ENCODE assay signal across 12 cellular contexts in genomic region chr14:92644166-92644565, GRCh38.
DNase-seq lines count a peak whose midpoint lies in the region; ATAC-seq and TF ChIP-seq lines count a peak whose summit lies in the region.
"Had no signal": no experiment of that assay in that cellular context is flagged by ENCODE, and none has a peak within 500 bp of the region (broad histone marks: within the 10 kb centered on the region; RNA-seq: fewer than 3 reads in every experiment).

No MANE protein-coding gene starts in this region.

- no peaks in the 10 kb centered on the region for H3K27me3 ChIP-seq in mesendoderm (ENCODE audit: insufficient read depth, low read length, poor library complexity)
- H3K27me3 ChIP-seq: upper lobe of right lung had no signal

- no peak overlapping the region for H3K56ac ChIP-seq in mesendoderm (ENCODE audit: low read length)

- intact Hi-C loops in CD14-positive monocyte (cut with micrococcal nuclease) = no loop called here

- no peak overlapping the region for H3K23ac ChIP-seq in mesendoderm (ENCODE audit: low read length)

- H3K4me3 ChIP-seq in mesendoderm (ENCODE audit: low read length) = no peak overlapping the region
- H3K4me3 ChIP-seq: skin epidermis, upper lobe of right lung had no signal

- no peaks in the 10 kb centered on the region for H3K4me1 ChIP-seq in mesendoderm (ENCODE audit: control insufficient read depth, low read depth, low read length)

- H2BK15ac ChIP-seq in mesendoderm (replicated peaks; ENCODE audit: low read depth) = no peak overlapping the region

- ATAC-seq in omental fat pad (ENCODE audit: low FRiP score) (peak; percentile 43), GM18517 (IDR thresholded peaks at IDR 0.05; ENCODE audit: unreplicated experiment) (no peak)
- ATAC-seq: upper lobe of right lung had no signal

- no peak overlapping the region for H2AK5ac ChIP-seq in mesendoderm (ENCODE audit: low read length)

- no peaks in the 10 kb centered on the region for H3K36me3 ChIP-seq in mesendoderm (ENCODE audit: control insufficient read depth, insufficient read depth, low read length)

- no peak for TF ChIP-seq CTCF in CD14-positive monocyte (IDR thresholded peaks at IDR 0.05)
- no peak for TF ChIP-seq CTCF in endothelial cell (IDR thresholded peaks at IDR 0.05; ENCODE audit: unreplicated experiment)
- TF ChIP-seq CTCF in omental fat pad (IDR thresholded peaks at IDR 0.05) = no peak

- H3K9ac ChIP-seq in mesendoderm (ENCODE audit: low read length) = no peak overlapping the region

- peaks cover 0 to 7% (median 0%) of the 10 kb centered on the region in 7 donors for H3K9me3 Mint-ChIP-seq in CD14-positive monocyte
- H3K9me3 Mint-ChIP-seq in endothelial cell (ENCODE audit: unreplicated experiment) = no peaks in the 10 kb centered on the region

- peak overlapping the region in 4 of 7 donors; percentile 37 to 100 (median 84) for H3K27ac Mint-ChIP-seq in CD14-positive monocyte
- no peak overlapping the region for H3K27ac Mint-ChIP-seq in endothelial cell (ENCODE audit: unreplicated experiment)

- H3K36me3 Mint-ChIP-seq in CD14-positive monocyte (peaks cover 66 to 76% of the 10 kb centered on the region in 2 donors), endothelial cell (ENCODE audit: low read depth, unreplicated experiment) (peaks cover 31% of the 10 kb centered on the region)
- H3K36me3 Mint-ChIP-seq: CD4-positive, CD25-positive, alpha-beta regulatory T cell had no signal

- no peak overlapping the region for H3K4me2 ChIP-seq in mesendoderm (ENCODE audit: low read length)

- H2BK5ac ChIP-seq in mesendoderm (ENCODE audit: low read length) = no peak overlapping the region

- H4K8ac ChIP-seq in mesendoderm (ENCODE audit: low read depth, low read length) = no peak overlapping the region

- WGBS in mesendoderm (ENCODE audit: extremely low coverage, insufficient coverage, low lambda C conversion rate) = no CpG with 5 or more reads among the region's 5 CpGs

- no peak overlapping the region for H2BK120ac ChIP-seq in mesendoderm (ENCODE audit: low read depth, low read length)

- DNase-seq in CD14-positive monocyte (ENCODE audit: low spot score) = no peak
- DNase-seq in M059J (ENCODE audit: low read depth) = peak; percentile 86
- no peak for DNase-seq in endothelial cell (ENCODE audit: low spot score)
- DNase-seq in omental fat pad (ENCODE audit: low spot score) = no peak
- no peak for DNase-seq in mesendoderm
- no peak for DNase-seq in NCI-H1092 treated with DMSO at 0.1 percent for 48 hours (lab: John Stamatoyannopoulos, UW)
- no peak for DNase-seq in DMS79 treated with DMSO at 0.1 percent for 48 hours (lab: John Stamatoyannopoulos, UW)
- DNase-seq: activated T-cell treated with anti-CD3 and anti-CD28 coated beads, Interleukin-2, amount 50 U/mL, for 1 hour; CD4-positive, CD25-positive, alpha-beta regulatory T cell; upper lobe of right lung had no signal

- H3K18ac ChIP-seq in mesendoderm (ENCODE audit: low read length) = no peak overlapping the region

- no peaks in the 10 kb centered on the region for H3K79me1 ChIP-seq in mesendoderm (ENCODE audit: low read length)

- H3K4me3 Mint-ChIP-seq in CD14-positive monocyte (no peak overlapping the region), endothelial cell (ENCODE audit: unreplicated experiment) (peak overlapping the region; percentile 33)
- H3K4me3 Mint-ChIP-seq: CD4-positive, CD25-positive, alpha-beta regulatory T cell had no signal

- no peak overlapping the region for H3K27ac ChIP-seq in mesendoderm (ENCODE audit: low read depth, low read length)
- H3K27ac ChIP-seq: upper lobe of right lung had no signal

- H4K5ac ChIP-seq in mesendoderm (ENCODE audit: low read length) = no peak overlapping the region

- H3K4ac ChIP-seq in mesendoderm (ENCODE audit: low read depth, low read length) = no peak overlapping the region

- peaks cover 53% of the 10 kb centered on the region for H3K4me1 Mint-ChIP-seq in CD14-positive monocyte
- no peaks in the 10 kb centered on the region for H3K4me1 Mint-ChIP-seq in endothelial cell (ENCODE audit: unreplicated experiment)

- H3K27me3 Mint-ChIP-seq in CD14-positive monocyte (ENCODE audit: low read depth in 3 of 3) = peaks cover 0 to 1% (median 0%) of the 10 kb centered on the region in 3 donors
- peaks cover 4% of the 10 kb centered on the region for H3K27me3 Mint-ChIP-seq in endothelial cell (ENCODE audit: unreplicated experiment)
- H3K27me3 Mint-ChIP-seq: CD4-positive, CD25-positive, alpha-beta regulatory T cell had no signal

- no peaks in the 10 kb centered on the region for H3K79me2 ChIP-seq in mesendoderm (ENCODE audit: control insufficient read depth, insufficient read depth, low read length)
